23 cellular contexts compared by ENCODE assay signal in genomic region chr4:169484485-169484884, GRCh38.
DNase-seq lines count a peak whose midpoint lies in the region; ATAC-seq and TF ChIP-seq lines count a peak whose summit lies in the region.
"Had no signal": no experiment of that assay in that cellular context is flagged by ENCODE, and none has a peak within 500 bp of the region (broad histone marks: within the 10 kb centered on the region; RNA-seq: fewer than 3 reads in every experiment).

No MANE protein-coding gene starts in this region.

- peak; percentile 15 for TF ChIP-seq CTCF in foreskin fibroblast (IDR thresholded peaks at IDR 0.05; ENCODE audit: low read depth, low read length)
- no peak for TF ChIP-seq CTCF in testis (IDR thresholded peaks at IDR 0.05)

- H3K36me3 Mint-ChIP-seq in T-helper 17 cell (ENCODE audit: low read depth): peaks cover 4% of the 10 kb centered on the region
- no peaks in the 10 kb centered on the region for H3K36me3 Mint-ChIP-seq in activated T-helper 1 cell treated with anti-CD3 and anti-CD28 coated beads, Interleukin-12 subunit alpha, Interleukin-12 subunit beta, Interleukin-2, Interleukin-4 antibody, amounts not matched to agents 30 ng/mL and 10 ng/mL and 1 ng/mL, durations not matched to agents 14 hours and 24 hours and 36 hours (ENCODE audit: low read depth)

- no peaks in the 10 kb centered on the region for H3K27me3 ChIP-seq in testis
- H3K27me3 ChIP-seq: right lobe of liver, upper lobe of left lung had no signal

- peak overlapping the region; percentile 45 for H3K27ac Mint-ChIP-seq in T-helper 17 cell
- H3K27ac Mint-ChIP-seq in activated T-helper 1 cell treated with anti-CD3 and anti-CD28 coated beads, Interleukin-12 subunit alpha, Interleukin-12 subunit beta, Interleukin-2, Interleukin-4 antibody, amounts not matched to agents 30 ng/mL and 10 ng/mL and 1 ng/mL, durations not matched to agents 14 hours and 24 hours and 36 hours: no peak overlapping the region
- H3K27ac Mint-ChIP-seq: activated naive CD8-positive, alpha-beta T cell; IgD-negative memory B cell; nephron progenitor cell; T-helper 2 cell treated with Interferon-gamma antibody and Interleukin-4, amounts not matched to agents 5 μg/mL and 100 μg/mL, for 36 hours had no signal

- H3K36me3 ChIP-seq in testis (ENCODE audit: low read depth, missing control alignments): no peaks in the 10 kb centered on the region
- H3K36me3 ChIP-seq: right lobe of liver, upper lobe of left lung had no signal

- no peak for ATAC-seq in T-helper 17 cell
- no peak for ATAC-seq in GM18861 (IDR thresholded peaks at IDR 0.05; ENCODE audit: unreplicated experiment)
- ATAC-seq: left ventricle myocardium superior, Panc1, right lobe of liver had no signal

- no peak for TF ChIP-seq POLR2A in testis (IDR thresholded peaks at IDR 0.05)

- intact Hi-C loops in testis (cut with DNase I; ENCODE audit: low total_unique reads): no loop called here
- intact Hi-C loops in activated T-helper 1 cell treated with anti-CD3 and anti-CD28 coated beads, Interleukin-12 subunit alpha, Interleukin-12 subunit beta, Interleukin-2, Interleukin-4 antibody, amounts not matched to agents 30 ng/mL and 10 ng/mL and 1 ng/mL, durations not matched to agents 14 hours and 24 hours and 36 hours (cut with micrococcal nuclease): loop anchor here (1.0 to 10.0 kb wide), 3 partner anchors 115 to 1300 kb away; partner anchors contain the start of gene SH3RF1

- H3K27me3 Mint-ChIP-seq in T-helper 17 cell: no peaks in the 10 kb centered on the region
- H3K27me3 Mint-ChIP-seq in activated T-helper 1 cell treated with anti-CD3 and anti-CD28 coated beads, Interleukin-12 subunit alpha, Interleukin-12 subunit beta, Interleukin-2, Interleukin-4 antibody, amounts not matched to agents 30 ng/mL and 10 ng/mL and 1 ng/mL, durations not matched to agents 14 hours and 24 hours and 36 hours (ENCODE audit: insufficient read depth): no peaks in the 10 kb centered on the region
- H3K27me3 Mint-ChIP-seq: activated naive CD8-positive, alpha-beta T cell; IgD-negative memory B cell had no signal

- H3K4me1 Mint-ChIP-seq in T-helper 17 cell: no peaks in the 10 kb centered on the region
- no peaks in the 10 kb centered on the region for H3K4me1 Mint-ChIP-seq in activated T-helper 1 cell treated with anti-CD3 and anti-CD28 coated beads, Interleukin-12 subunit alpha, Interleukin-12 subunit beta, Interleukin-2, Interleukin-4 antibody, amounts not matched to agents 30 ng/mL and 10 ng/mL and 1 ng/mL, durations not matched to agents 14 hours and 24 hours and 36 hours (ENCODE audit: low read depth)
- H3K4me1 Mint-ChIP-seq: nephron progenitor cell had no signal

- no peaks in the 10 kb centered on the region for H3K9me3 Mint-ChIP-seq in activated T-helper 1 cell treated with anti-CD3 and anti-CD28 coated beads, Interleukin-12 subunit alpha, Interleukin-12 subunit beta, Interleukin-2, Interleukin-4 antibody, amounts not matched to agents 30 ng/mL and 10 ng/mL and 1 ng/mL, durations not matched to agents 14 hours and 24 hours and 36 hours
- H3K9me3 Mint-ChIP-seq: IgD-negative memory B cell; T-helper 2 cell treated with Interferon-gamma antibody and Interleukin-4, amounts not matched to agents 5 μg/mL and 100 μg/mL, for 36 hours had no signal

- H3K9me3 ChIP-seq in T-helper 17 cell (ENCODE audit: control insufficient read depth, low read length, poor library complexity, severe bottlenecking): no peaks in the 10 kb centered on the region
- no peaks in the 10 kb centered on the region for H3K9me3 ChIP-seq in testis
- H3K9me3 ChIP-seq: Caco-2, right lobe of liver, upper lobe of left lung had no signal

- H3K27ac ChIP-seq in testis: no peak overlapping the region
- H3K27ac ChIP-seq: right lobe of liver, upper lobe of left lung had no signal

- H3K4me1 ChIP-seq in testis: no peaks in the 10 kb centered on the region

- no peak overlapping the region for H3K4me3 Mint-ChIP-seq in T-helper 17 cell
- H3K4me3 Mint-ChIP-seq in activated T-helper 1 cell treated with anti-CD3 and anti-CD28 coated beads, Interleukin-12 subunit alpha, Interleukin-12 subunit beta, Interleukin-2, Interleukin-4 antibody, amounts not matched to agents 30 ng/mL and 10 ng/mL and 1 ng/mL, durations not matched to agents 14 hours and 24 hours and 36 hours: no peak overlapping the region
- H3K4me3 Mint-ChIP-seq: activated naive CD8-positive, alpha-beta T cell; IgD-negative memory B cell; nephron progenitor cell; T-helper 2 cell treated with Interferon-gamma antibody and Interleukin-4, amounts not matched to agents 5 μg/mL and 100 μg/mL, for 36 hours had no signal

- DNase-seq in NCI-H82 (lab: John Stamatoyannopoulos, UW) (peak; percentile 2), NCI-H82 treated with DMSO at 0.1 percent for 48 hours (lab: John Stamatoyannopoulos, UW; ENCODE audit: unreplicated experiment) (no peak), T-helper 17 cell (no peak), foreskin fibroblast (peak in 1 of 2 donors; percentile 17), testis (peak; percentile 26)
- no peak for DNase-seq in activated T-helper 1 cell treated with anti-CD3 and anti-CD28 coated beads, Interleukin-12 subunit alpha, Interleukin-12 subunit beta, Interleukin-2, Interleukin-4 antibody, amounts not matched to agents 30 ng/mL and 10 ng/mL and 1 ng/mL, durations not matched to agents 14 hours and 24 hours and 36 hours (ENCODE audit: low spot score)
- no peak for DNase-seq in stimulated activated CD4-positive, alpha-beta T cell treated with anti-CD3 and anti-CD28 coated beads, Interleukin-4, amount 100 ng/mL, for 24 hours
- DNase-seq: 8988T; activated CD4-positive, alpha-beta T cell treated with anti-CD3 and anti-CD28 coated beads for 48 hours; activated T-cell treated with anti-CD3 and anti-CD28 coated beads for 4 hours; Caco-2; left ventricle myocardium superior; NCI-H1436; NCI-H446 treated with DMSO at 0.1 percent for 48 hours; nephron progenitor cell; right lobe of liver; stimulated activated CD4-positive, alpha-beta T cell treated with anti-CD3 and anti-CD28 coated beads, Interleukin-4, amount 100 ng/mL, for 4 hours had no signal

- 43 to 50% methylated on average over 3 of the region's 3 CpGs for WGBS in testis, 2 donors

- H3K4me3 ChIP-seq in foreskin fibroblast (ENCODE audit: low read depth in 1 of 2, low read length in 2 of 2): no peak overlapping the region
- no peak overlapping the region for H3K4me3 ChIP-seq in testis
- H3K4me3 ChIP-seq: right lobe of liver, upper lobe of left lung had no signal

Comparison
In these comparisons a context has a peak if more than half of its experiments do, and no peak if none do; other contexts are left out.
1. DNase-seq: peak in NCI-H82 (single experiment) and testis (single experiment); none in NCI-H82 treated with DMSO at 0.1 percent for 48 hours (single experiment), T-helper 17 cell (0 of 3), activated T-helper 1 cell treated with anti-CD3 and anti-CD28 coated beads, Interleukin-12 subunit alpha, Interleukin-12 subunit beta, Interleukin-2, Interleukin-4 antibody, amounts not matched to agents 30 ng/mL and 10 ng/mL and 1 ng/mL, durations not matched to agents 14 hours and 24 hours and 36 hours (single experiment) and stimulated activated CD4-positive, alpha-beta T cell treated with anti-CD3 and anti-CD28 coated beads, Interleukin-4, amount 100 ng/mL, for 24 hours (single experiment).